In genomic region chr1:43933386-43934278, GRCh38 we compare ENCODE assay signal across 8 cellular contexts. TPM values are rescaled to one million over a fixed set of nuclear protein-coding genes. Genes with fewer than 3 reads are reported as not detected.
DNase-seq lines count a peak whose midpoint lies in the region; ATAC-seq and TF ChIP-seq lines count a peak whose summit lies in the region.

TSS of gene ARTN (plus strand) at chr1:43933801. CDS start at chr1:43935657, 1,856 bp downstream.

- dilution Hi-C loops in mammary epithelial cell (cut with HindIII; ENCODE audit: low sequenced_read_pairs), result loop anchor here (25.0 kb wide), 1 partner anchor 396 kb away; the partner anchor contains the start of gene PTPRF

- no peaks in the 10 kb centered on the region for H3K36me3 ChIP-seq in CD4-positive, CD25-positive, alpha-beta regulatory T cell (ENCODE audit: control insufficient read depth, insufficient read depth, low read length)
- no peaks in the 10 kb centered on the region for H3K36me3 ChIP-seq in mammary epithelial cell (ENCODE audit: insufficient read depth, low read length)
- peaks cover 0 to 7% of the 10 kb centered on the region in 2 donors for H3K36me3 ChIP-seq in lung (ENCODE audit: control insufficient read depth in 2 of 2, insufficient read depth in 2 of 2, low read length in 2 of 2)
- H3K36me3 ChIP-seq in aorta (ENCODE audit: control insufficient read depth in 1 of 2, insufficient read depth in 2 of 2, low read length in 1 of 2), result no peaks in the 10 kb centered on the region

- H3K4me2 ChIP-seq in mammary epithelial cell (ENCODE audit: insufficient read depth, low read depth, low read length), result peak within 1 kb of the TSS; percentile 99

- BruUV-seq in mammary epithelial cell (replicated peaks; lab: Mats Ljungman, UMichigan), result TSS peak; percentile 14

- peak within 1 kb of the TSS; percentile 27 to 54 (median 42) for H3K27ac Mint-ChIP-seq in CD4-positive, CD25-positive, alpha-beta regulatory T cell

- TF ChIP-seq CTCF in mammary epithelial cell (conservative IDR thresholded peaks at IDR 0.05 in 1 of 2, IDR thresholded peaks at IDR 0.05 in 1 of 2; ENCODE audit: extremely low read depth in 1 of 2, insufficient read depth in 1 of 2, low read depth in 1 of 2, low read length in 2 of 2) (no peak), lung (IDR thresholded peaks at IDR 0.05; ENCODE audit: control extremely low read depth, extremely low read depth) (no peak)

- 6% methylated on average over 17 of the region's 48 CpGs for WGBS in mammary epithelial cell (ENCODE audit: low coverage, missing lambda C conversion rate)
- WGBS in lung, 2 donors, result 7 to 9% methylated on average over 44 to 48 of the region's 48 CpGs
- 4 to 5% methylated on average over 41 to 48 of the region's 48 CpGs for WGBS in aorta, 2 donors

- peak within 1 kb of the TSS; percentile 13 to 66 (median 57) for H3K4me3 Mint-ChIP-seq in CD4-positive, CD25-positive, alpha-beta regulatory T cell

- no peaks in the 10 kb centered on the region for H3K9me3 Mint-ChIP-seq in CD4-positive, CD25-positive, alpha-beta regulatory T cell

- peaks cover 0 to 28% (median 12%) of the 10 kb centered on the region in 4 donors for H3K4me1 Mint-ChIP-seq in CD4-positive, CD25-positive, alpha-beta regulatory T cell

- H3K9ac ChIP-seq in mammary epithelial cell (ENCODE audit: insufficient read depth, low read length), result peak within 1 kb of the TSS; percentile 82

- intact Hi-C loops in mammary epithelial cell (cut with micrococcal nuclease) (loop anchor here (1.0 to 10.0 kb wide), 7 partner anchors 24 to 699 kb away; partner anchors contain the start of gene ST3GAL3), aorta (cut with DNase I) (loop anchor here (1.0 to 10.0 kb wide), 3 partner anchors 167 to 399 kb away; partner anchors contain the start of gene PTPRF (in 1 of the 2))

- H2AFZ ChIP-seq in mammary epithelial cell (ENCODE audit: low read depth, low read length), result peak within 1 kb of the TSS; percentile 77

- peaks cover 4% of the 10 kb centered on the region for H3K36me3 Mint-ChIP-seq in CD4-positive, CD25-positive, alpha-beta regulatory T cell

- no peaks in the 10 kb centered on the region for H4K20me1 ChIP-seq in mammary epithelial cell (ENCODE audit: insufficient read depth, low read length)

- CTCF ChIA-PET in mammary epithelial cell (lab: Charles Lee; ENCODE audit: low non-redundant PET), result interaction anchor here (0.6 to 2.4 kb wide), 6 partner anchors 21 to 1088 kb away, joined by 3 to 67 read pairs (median 12); no protein-coding TSS in a partner anchor

- H3K4me3 ChIP-seq in CD4-positive, CD25-positive, alpha-beta regulatory T cell (ENCODE audit: low read depth, low read length), result no peak within 1 kb of the TSS
- peak within 1 kb of the TSS; percentile 69 to 74 (median 70) for H3K4me3 ChIP-seq in mammary epithelial cell (replicated peaks in 1 of 3; ENCODE audit: insufficient read depth in 1 of 3, low read depth in 2 of 3, low read length in 3 of 3)
- H3K4me3 ChIP-seq in lung, result no peak within 1 kb of the TSS
- H3K4me3 ChIP-seq in aorta (ENCODE audit: low read length in 2 of 2), result peak within 1 kb of the TSS in 1 of 2 donors; percentile 16

- DNase-seq in CD4-positive, CD25-positive, alpha-beta regulatory T cell, result no peak
- DNase-seq in NCI-H146 (lab: John Stamatoyannopoulos, UW), result peak; percentile 43
- DNase-seq in mammary epithelial cell, result peak; percentile 68
- peak; percentile 46 for DNase-seq in lung (ENCODE audit: low spot score)
- DNase-seq in aorta, result peak in 1 of 2 donors; percentile 80
- DNase-seq in T-helper 9 cell, result no peak
- no peak for DNase-seq in cortex of kidney (lab: John Stamatoyannopoulos, UW)

- peaks cover 66% of the 10 kb centered on the region for H3K79me2 ChIP-seq in mammary epithelial cell (ENCODE audit: insufficient read depth, low read length)

- peaks cover 10% of the 10 kb centered on the region for H3K27me3 ChIP-seq in CD4-positive, CD25-positive, alpha-beta regulatory T cell (ENCODE audit: control insufficient read depth, insufficient read depth, low read length)
- H3K27me3 ChIP-seq in mammary epithelial cell (ENCODE audit: insufficient read depth, low read length), result no peaks in the 10 kb centered on the region
- H3K27me3 ChIP-seq in lung (ENCODE audit: control insufficient read depth, insufficient read depth), result no peaks in the 10 kb centered on the region
- no peaks in the 10 kb centered on the region for H3K27me3 ChIP-seq in aorta (ENCODE audit: control insufficient read depth in 1 of 2, insufficient read depth in 2 of 2, low read length in 1 of 2)

- no peak within 1 kb of the TSS for H3K27ac ChIP-seq in CD4-positive, CD25-positive, alpha-beta regulatory T cell (ENCODE audit: insufficient read depth, low read length, poor library complexity, severe bottlenecking)
- H3K27ac ChIP-seq in mammary epithelial cell (ENCODE audit: insufficient read depth, low read depth, low read length) (peak within 1 kb of the TSS; percentile 81), lung (ENCODE audit: low read depth in 1 of 2, low read length in 1 of 2) (no peak within 1 kb of the TSS), aorta (ENCODE audit: low read depth in 1 of 2, low read length in 2 of 2) (no peak within 1 kb of the TSS)

- peaks cover 34% of the 10 kb centered on the region for H3K27me3 Mint-ChIP-seq in CD4-positive, CD25-positive, alpha-beta regulatory T cell

- no peak for ATAC-seq in CD4-positive, CD25-positive, alpha-beta regulatory T cell (ENCODE audit: low read depth in 2 of 2)
- ATAC-seq in lung (ENCODE audit: insufficient read depth, low FRiP score) (peak; percentile 46), aorta (ENCODE audit: low FRiP score) (peak; percentile 23), HG02588 (IDR thresholded peaks at IDR 0.05; ENCODE audit: unreplicated experiment) (no peak)

- H3K9me3 ChIP-seq in CD4-positive, CD25-positive, alpha-beta regulatory T cell (ENCODE audit: control insufficient read depth in 2 of 2, low read length in 2 of 2), result no peaks in the 10 kb centered on the region
- H3K9me3 ChIP-seq in mammary epithelial cell (replicated peaks; ENCODE audit: insufficient read depth, low read length) (no peaks in the 10 kb centered on the region), lung (ENCODE audit: control insufficient read depth in 2 of 2, insufficient read depth in 1 of 2, low read length in 1 of 2) (no peaks in the 10 kb centered on the region), aorta (ENCODE audit: control insufficient read depth, low read length) (no peaks in the 10 kb centered on the region)

- in situ Hi-C loops in mammary epithelial cell (cut with MboI; ENCODE audit: low sequenced_read_pairs in 2 of 2), result loop anchor here in 1 of 2 donors (5.0 to 25.0 kb wide), 4 partner anchors 111 to 396 kb away; partner anchors contain the start of genes KDM4A and PTPRF

- peaks cover 22% of the 10 kb centered on the region for H3K4me1 ChIP-seq in CD4-positive, CD25-positive, alpha-beta regulatory T cell (ENCODE audit: control insufficient read depth, insufficient read depth, low read length, poor library complexity, severe bottlenecking)
- H3K4me1 ChIP-seq in mammary epithelial cell (ENCODE audit: insufficient read depth, low read length), result peaks cover 76% of the 10 kb centered on the region
- H3K4me1 ChIP-seq in lung (ENCODE audit: control insufficient read depth in 2 of 2, insufficient read depth in 2 of 2, low read length in 2 of 2), result peaks cover 0 to 9% of the 10 kb centered on the region in 2 donors
- no peaks in the 10 kb centered on the region for H3K4me1 ChIP-seq in aorta (ENCODE audit: control insufficient read depth in 1 of 2, insufficient read depth in 2 of 2, low read length in 2 of 2)

RNA-seq across cellular contexts. Expression of gene ARTN, which starts in this region (rescaled TPM):
- 1.5 TPM for total RNA-seq in CD4-positive, CD25-positive, alpha-beta regulatory T cell
- polyA plus RNA-seq in CD4-positive, CD25-positive, alpha-beta regulatory T cell, result not detected
- 100 to 1,000 TPM in 1 of 2 donors, 10 to 100 TPM in 1; 22.8 to 105 TPM for total RNA-seq in mammary epithelial cell
- polyA plus RNA-seq in mammary epithelial cell, result 47.1 TPM
- polyA minus RNA-seq in mammary epithelial cell, result 21.8 TPM
- total RNA-seq in lung, result 1 to 10 TPM in 1 of 2 donors, under 1 TPM in 1; 0.23 to 2.7 TPM
- polyA plus RNA-seq in lung, result 1 to 10 TPM in 1 of 2 donors, under 1 TPM in 1; 0.95 to 1.4 TPM
- 1 to 10 TPM; 1.8 to 4.9 TPM for total RNA-seq in aorta
- 1 to 10 TPM in 1 of 2 donors, not detected in 1; 2.1 TPM for polyA plus RNA-seq in aorta

Comparison
In these comparisons a context has a peak if more than half of its experiments do, and no peak if none do; other contexts are left out.
1. RNA of gene ARTN (polyA plus RNA-seq): 47.1 TPM in mammary epithelial cell (single experiment); 2.1 TPM in aorta, 0.95 to 1.4 TPM in lung and not detected in CD4-positive, CD25-positive, alpha-beta regulatory T cell; every median in the first group is over 10 times any median in the second.
2. ATAC-seq: peak in lung (single experiment) and aorta (single experiment); none in CD4-positive, CD25-positive, alpha-beta regulatory T cell (0 of 2) and HG02588 (single experiment).
3. DNase-seq: peak in NCI-H146 (single experiment), mammary epithelial cell (single experiment) and lung (single experiment); none in CD4-positive, CD25-positive, alpha-beta regulatory T cell (0 of 3), T-helper 9 cell (single experiment) and cortex of kidney (single experiment).
4. H3K4me3 ChIP-seq: peak in mammary epithelial cell (3 of 3); none in CD4-positive, CD25-positive, alpha-beta regulatory T cell (single experiment) and lung (single experiment).